Comparison of ENCODE assay signal across 2 cellular contexts in the genomic region with DNA sequence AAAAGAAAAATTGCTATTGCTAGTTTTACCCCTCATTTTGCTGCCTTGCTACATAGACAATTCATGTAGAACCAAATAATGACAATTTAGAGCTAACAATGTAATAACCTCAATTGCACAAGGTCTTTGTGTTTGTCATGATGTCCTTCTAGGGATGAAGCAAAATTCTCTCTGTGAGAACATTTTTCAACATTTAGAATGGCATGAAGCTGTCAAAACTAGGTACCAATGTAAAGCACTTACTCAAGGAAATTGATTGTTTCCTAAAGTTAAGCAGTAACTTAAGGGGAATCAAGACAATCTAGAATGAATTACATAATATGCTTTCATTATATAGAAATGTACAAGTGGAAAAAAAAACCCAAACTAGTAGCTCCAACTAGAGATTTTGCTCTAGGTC.
TF ChIP-seq lines count a peak whose summit lies in the region.

No MANE protein-coding gene starts in this region.

TF ChIP-seq in IMR-90, 13 proteins besides CTCF, POLR2A, EP300 and RAD21:
- peak; percentile 38; the same call in 1 of the 2 replicates for TF ChIP-seq CEBPB (IDR thresholded peaks at IDR 0.05; ENCODE audit: low read depth, low read length)
- TF ChIP-seq MAFK (IDR thresholded peaks at IDR 0.05; ENCODE audit: low read depth, low read length), result no peak

TF ChIP-seq in H1, 55 proteins besides CTCF, POLR2A, EP300 and RAD21:
- TF ChIP-seq, protein P1, sequence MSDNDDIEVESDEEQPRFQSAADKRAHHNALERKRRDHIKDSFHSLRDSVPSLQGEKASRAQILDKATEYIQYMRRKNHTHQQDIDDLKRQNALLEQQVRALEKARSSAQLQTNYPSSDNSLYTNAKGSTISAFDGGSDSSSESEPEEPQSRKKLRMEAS (IDR thresholded peaks at IDR 0.05), result no peak
- TF ChIP-seq SP2 (IDR thresholded peaks at IDR 0.05; ENCODE audit: low read length), result no peak
- TF ChIP-seq KDM4A (IDR thresholded peaks at IDR 0.05; ENCODE audit: low read depth, low read length, severe bottlenecking), result no peak
- no peak for TF ChIP-seq SUZ12 (IDR thresholded peaks at IDR 0.05; ENCODE audit: low read length)
- no peak for TF ChIP-seq RNF2 (IDR thresholded peaks at IDR 0.05; ENCODE audit: borderline replicate concordance, low read depth, low read length, missing control alignments, poor library complexity, severe bottlenecking)
- no peak for TF ChIP-seq EZH2 (IDR thresholded peaks at IDR 0.05; ENCODE audit: low read depth, low read length, severe bottlenecking)
- no peak for TF ChIP-seq BCL11A (IDR thresholded peaks at IDR 0.05; ENCODE audit: low read depth in 2 of 2, low read length in 2 of 2)
- no peak for TF ChIP-seq RXRA (IDR thresholded peaks at IDR 0.05; ENCODE audit: insufficient read depth, low read depth, low read length)
- TF ChIP-seq GABPA (IDR thresholded peaks at IDR 0.05; ENCODE audit: borderline replicate concordance, insufficient read depth, low read length), result no peak
- TF ChIP-seq CBX8 (IDR thresholded peaks at IDR 0.05; ENCODE audit: borderline replicate concordance, low read depth, low read length), result no peak
- no peak for TF ChIP-seq FOSL1 (IDR thresholded peaks at IDR 0.05; ENCODE audit: insufficient read depth, low read depth, low read length)
- no peak for TF ChIP-seq BRCA1 (IDR thresholded peaks at IDR 0.05; ENCODE audit: low read depth, low read length)
- TF ChIP-seq KDM1A (IDR thresholded peaks at IDR 0.05; ENCODE audit: borderline replicate concordance, low read length), result no peak
- no peak for TF ChIP-seq YY1 (IDR thresholded peaks at IDR 0.05; ENCODE audit: low read depth, low read length)
- no peak for TF ChIP-seq TAF1 (IDR thresholded peaks at IDR 0.05; ENCODE audit: low read depth, low read length)
- no peak for TF ChIP-seq MAFK (IDR thresholded peaks at IDR 0.05; ENCODE audit: low read depth, low read length)
- TF ChIP-seq NANOG (IDR thresholded peaks at IDR 0.05; ENCODE audit: insufficient read depth, low read depth, low read length, poor library complexity, severe bottlenecking), result no peak
- TF ChIP-seq EGR1 (IDR thresholded peaks at IDR 0.05; ENCODE audit: borderline replicate concordance, low read depth, low read length), result no peak
- TF ChIP-seq POU5F1 (IDR thresholded peaks at IDR 0.05; ENCODE audit: low read depth, low read length), result no peak
- no peak for TF ChIP-seq RFX5 (IDR thresholded peaks at IDR 0.05; ENCODE audit: borderline replicate concordance, low read depth, low read length)
